Comparison of ENCODE assay signal across 8 cellular contexts in genomic region chr11:13463779-13464290, GRCh38. TPM values are rescaled to one million over a fixed set of nuclear protein-coding genes. Genes with fewer than 3 reads are reported as not detected.
DNase-seq lines count a peak whose midpoint lies in the region; ATAC-seq and TF ChIP-seq lines count a peak whose summit lies in the region.

No MANE protein-coding gene starts in this region.

- no peaks in the 10 kb centered on the region for H3K36me3 ChIP-seq in SK-N-MC (ENCODE audit: insufficient read depth, low read length)
- no peaks in the 10 kb centered on the region for H3K36me3 ChIP-seq in smooth muscle cell (ENCODE audit: low read depth)

- H2AFZ ChIP-seq in smooth muscle cell (ENCODE audit: low read depth), result peak overlapping the region; percentile 94

- TF ChIP-seq CTCF in foreskin fibroblast (IDR thresholded peaks at IDR 0.05; ENCODE audit: low read depth, low read length) (no peak), smooth muscle cell (IDR thresholded peaks at IDR 0.05; ENCODE audit: borderline replicate concordance, insufficient read depth, poor library complexity, severe bottlenecking) (no peak)

- H3K9me3 ChIP-seq in SK-N-MC (ENCODE audit: low read depth, low read length) (no peaks in the 10 kb centered on the region), smooth muscle cell (replicated peaks; ENCODE audit: low read depth) (no peaks in the 10 kb centered on the region)

- H3K9ac ChIP-seq in SK-N-MC (ENCODE audit: insufficient read length), result peak overlapping the region; percentile 76
- H3K9ac ChIP-seq in smooth muscle cell (ENCODE audit: low read depth), result peak overlapping the region; percentile 88

- peaks cover 8% of the 10 kb centered on the region for H3K4me1 ChIP-seq in smooth muscle cell (ENCODE audit: low read depth)

- H3K4me1 Mint-ChIP-seq in T-helper 1 cell treated with Interleukin-12 subunit alpha and Interleukin-12 subunit beta and Interleukin-4 antibody, amounts not matched to agents 30 μg/mL and 1 μg/mL, for 36 hours (ENCODE audit: low read depth), result peaks cover 33% of the 10 kb centered on the region

- H3K27me3 Mint-ChIP-seq in T-helper 1 cell treated with Interleukin-12 subunit alpha and Interleukin-12 subunit beta and Interleukin-4 antibody, amounts not matched to agents 30 μg/mL and 1 μg/mL, for 36 hours (ENCODE audit: low read depth), result peaks cover 4% of the 10 kb centered on the region

- H3K36me3 Mint-ChIP-seq in T-helper 1 cell treated with Interleukin-12 subunit alpha and Interleukin-12 subunit beta and Interleukin-4 antibody, amounts not matched to agents 30 μg/mL and 1 μg/mL, for 36 hours (ENCODE audit: low read depth), result no peaks in the 10 kb centered on the region

- H3K27ac Mint-ChIP-seq in T-helper 1 cell treated with Interleukin-12 subunit alpha and Interleukin-12 subunit beta and Interleukin-4 antibody, amounts not matched to agents 30 μg/mL and 1 μg/mL, for 36 hours, result peak overlapping the region; percentile 97

- DNase-seq in T-helper 1 cell, result no peak
- DNase-seq in SK-N-MC (ENCODE audit: low read depth, low spot score), result no peak
- peak in 1 of 2 donors; percentile 44 for DNase-seq in foreskin fibroblast
- no peak for DNase-seq in smooth muscle cell (lab: John Stamatoyannopoulos, UW; ENCODE audit: unreplicated experiment)
- DNase-seq in ecto neural progenitor cell (ENCODE audit: low spot score), result no peak
- no peak for DNase-seq in DMS 273 treated with DMSO at 0.1 percent for 48 hours (lab: John Stamatoyannopoulos, UW)

- ATAC-seq in HG02981 (IDR thresholded peaks at IDR 0.05; ENCODE audit: unreplicated experiment), result no peak

- H3F3A ChIP-seq in smooth muscle cell (ENCODE audit: low read depth), result no peaks in the 10 kb centered on the region

- H3K4me3 ChIP-seq in SK-N-MC (peak overlapping the region; percentile 86), foreskin fibroblast (ENCODE audit: low read depth in 1 of 2, low read length in 2 of 2) (peak overlapping the region; percentile 86 to 95), smooth muscle cell (peak overlapping the region; percentile 85)

- WGBS in smooth muscle cell (ENCODE audit: low lambda C conversion rate), result 27% methylated on average over 12 of the region's 12 CpGs

- no peak overlapping the region for H3K27ac ChIP-seq in SK-N-MC
- H3K27ac ChIP-seq in smooth muscle cell (ENCODE audit: low read depth), result peak overlapping the region; percentile 72

- H3K9me3 Mint-ChIP-seq in T-helper 1 cell treated with Interleukin-12 subunit alpha and Interleukin-12 subunit beta and Interleukin-4 antibody, amounts not matched to agents 30 μg/mL and 1 μg/mL, for 36 hours, result no peaks in the 10 kb centered on the region

- H3K27me3 ChIP-seq in smooth muscle cell (ENCODE audit: low read depth), result no peaks in the 10 kb centered on the region

- H4K20me1 ChIP-seq in smooth muscle cell (ENCODE audit: low read depth), result peaks cover 14% of the 10 kb centered on the region

- H3K79me2 ChIP-seq in smooth muscle cell (ENCODE audit: low read depth), result peaks cover 34% of the 10 kb centered on the region

- peak overlapping the region; percentile 100 for H3K4me3 Mint-ChIP-seq in T-helper 1 cell treated with Interleukin-12 subunit alpha and Interleukin-12 subunit beta and Interleukin-4 antibody, amounts not matched to agents 30 μg/mL and 1 μg/mL, for 36 hours

- H3K4me2 ChIP-seq in smooth muscle cell, result peak overlapping the region; percentile 88

RNA-seq across cellular contexts. Expression of gene BTBD10, which starts 0.8 kb away (rescaled TPM):
- 48.5 and 56.0 TPM in 2 replicates for total RNA-seq in smooth muscle cell
- polyA plus RNA-seq in smooth muscle cell, result 22.3 and 40.5 TPM in 2 replicates

RNA-seq across cellular contexts. Expression of gene PTH, which starts 32.0 kb away (rescaled TPM):
- not detected in 2 replicates for total RNA-seq in smooth muscle cell
- not detected in 2 replicates for polyA plus RNA-seq in smooth muscle cell
